Comparison of ENCODE assay signal across 14 cellular contexts in genomic region chr11:86969258-86969657, GRCh38.
"Had no signal": no experiment of that assay in that cellular context is flagged by ENCODE, and none has a peak within 500 bp of the region (broad histone marks: within the 10 kb centered on the region; RNA-seq: fewer than 3 reads in every experiment).

No MANE protein-coding gene starts in this region.

- H3K4me3 Mint-ChIP-seq: mesothelial cell of epicardium; natural killer cell treated with Interleukin-12 subunit alpha and Interleukin-12 subunit beta and Interleukin-15 and Interleukin-18, amount 100 ng/mL, for 72 hours had no signal

- H3K4me3 ChIP-seq: coronary artery, heart left ventricle, ovary, right atrium auricular region had no signal

- H3K4me1 ChIP-seq: heart left ventricle, right atrium auricular region had no signal

- DNase-seq: caudate nucleus; foreskin melanocyte; heart left ventricle; hippocampal formation; islet precursor cell; ovary; small intestine; stimulated activated CD4-positive, alpha-beta T cell treated with anti-CD3 and anti-CD28 coated beads, Interleukin-12 subunit alpha, Interleukin-12 subunit beta, amount 100 ng/mL, for 4 hours; stimulated activated naive CD4-positive, alpha-beta T cell treated with Interleukin-2 at 50 U/mL for 16 hours; trophoblast cell had no signal

- H3K9me3 ChIP-seq: ovary had no signal

- H3K4me1 Mint-ChIP-seq: mesothelial cell of epicardium had no signal

- H3K36me3 ChIP-seq: heart left ventricle, ovary, right atrium auricular region had no signal

- H3K27ac Mint-ChIP-seq: mesothelial cell of epicardium; natural killer cell treated with Interleukin-12 subunit alpha and Interleukin-12 subunit beta and Interleukin-15 and Interleukin-18, amount 100 ng/mL, for 72 hours had no signal

- H3K27ac ChIP-seq: coronary artery, heart left ventricle, ovary, right atrium auricular region had no signal

- H3K27me3 ChIP-seq: heart left ventricle, ovary, right atrium auricular region had no signal
